Comparison of ENCODE assay signal across 30 cellular contexts in the genomic region with DNA sequence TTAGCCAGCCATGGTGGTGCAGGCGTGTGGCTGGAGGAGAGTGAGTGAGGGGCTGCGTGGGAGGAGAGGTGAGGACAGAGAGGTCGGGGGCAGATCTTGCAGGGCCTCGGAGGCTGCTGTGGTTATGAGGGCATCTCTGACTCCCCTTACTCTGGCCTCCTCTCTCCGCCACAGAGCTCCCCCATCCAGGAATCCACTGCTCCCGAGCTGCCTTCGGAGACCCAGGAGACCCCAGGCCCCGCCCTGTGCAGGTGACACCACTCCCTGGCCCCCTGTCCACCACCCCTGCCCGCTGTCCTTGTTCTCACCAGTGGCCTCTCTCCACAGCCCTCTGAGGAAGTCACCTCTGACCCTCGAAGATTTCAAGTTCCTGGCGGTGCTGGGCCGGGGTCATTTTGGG. TPM values are rescaled to one million over a fixed set of nuclear protein-coding genes. Genes with fewer than 3 reads are reported as not detected.
"Had no signal": no experiment of that assay in that cellular context is flagged by ENCODE, and none has a peak within 500 bp of the region (broad histone marks: within the 10 kb centered on the region; RNA-seq: fewer than 3 reads in every experiment).

No MANE protein-coding gene starts in this region.

- H3K9me3 ChIP-seq: adrenal gland, body of pancreas, esophagus muscularis mucosa, gastrocnemius medialis, heart left ventricle had no signal

- H3K27me3 ChIP-seq: adrenal gland had no signal

- H3K27ac ChIP-seq: adrenal gland, body of pancreas, esophagus muscularis mucosa, foreskin keratinocyte, gastrocnemius medialis, heart left ventricle had no signal

- H3K9me3 Mint-ChIP-seq: activated CD4-positive, alpha-beta memory T cell treated with anti-CD3 and anti-CD28 coated beads, Interleukin-2, amount 10 ng/mL, durations not matched to agents 7 days and 5 days; activated CD4-positive, alpha-beta T cell treated with anti-CD3 and anti-CD28 coated beads, Interleukin-2, amount 10 ng/mL, durations not matched to agents 7 days and 5 days; activated naive CD8-positive, alpha-beta T cell treated with anti-CD3 and anti-CD28 coated beads for 36 hours; activated naive CD8-positive, alpha-beta T cell treated with anti-CD3 and anti-CD28 coated beads, Interleukin-2, amount 50 U/mL, for 24 hours; activated T-cell treated with anti-CD3 and anti-CD28 coated beads, Interleukin-2, amount 50 U/mL, for 24 hours; activated T-cell treated with anti-CD3 and anti-CD28 coated beads, Interleukin-2, amount 50 U/mL, for 72 hours; effector memory CD8-positive, alpha-beta T cell had no signal

- DNase-seq: activated CD4-positive, alpha-beta memory T cell treated with anti-CD3 and anti-CD28 coated beads, Interleukin-2, amount 10 ng/mL, durations not matched to agents 7 days and 5 days; activated CD4-positive, alpha-beta T cell treated with anti-CD3 and anti-CD28 coated beads for 1 hour; activated CD4-positive, alpha-beta T cell treated with anti-CD3 and anti-CD28 coated beads for 4 hours; activated CD4-positive, alpha-beta T cell treated with anti-CD3 and anti-CD28 coated beads, Interleukin-2, amount 10 ng/mL, durations not matched to agents 7 days and 5 days; activated CD4-positive, alpha-beta T cell treated with anti-CD3 and anti-CD28 coated beads, Interleukin-2, amount 50 U/mL, for 4 hours; activated CD8-positive, alpha-beta memory T cell treated with anti-CD3 and anti-CD28 coated beads, Interleukin-2, amount 50 U/mL, for 48 hours; activated gamma-delta T cell; activated naive CD4-positive, alpha-beta T cell; activated naive CD4-positive, alpha-beta T cell treated with anti-CD3 and anti-CD28 coated beads, Interleukin-2, amount 50 U/mL, for 16 hours; activated naive CD8-positive, alpha-beta T cell treated with anti-CD3 and anti-CD28 coated beads for 36 hours; activated naive CD8-positive, alpha-beta T cell treated with anti-CD3 and anti-CD28 coated beads, Interleukin-2, amount 50 U/mL, for 24 hours; activated T-cell treated with anti-CD3 and anti-CD28 coated beads for 4 hours; activated T-cell treated with anti-CD3 and anti-CD28 coated beads, Interleukin-2, amount 50 U/mL, for 24 hours; activated T-cell treated with anti-CD3 and anti-CD28 coated beads, Interleukin-2, amount 50 U/mL, for 72 hours; adrenal gland; amygdala; aorta; body of pancreas; caudate nucleus; cortex of kidney; dermis blood vessel endothelial cell; effector CD4-positive, alpha-beta T cell; effector memory CD8-positive, alpha-beta T cell; foreskin keratinocyte; gastrocnemius medialis; glutamatergic neuron; heart left ventricle; T-helper 2 cell had no signal

- FAIRE-seq: colon had no signal

- H3K4me3 ChIP-seq: adrenal gland, body of pancreas, esophagus muscularis mucosa, gastrocnemius medialis, heart left ventricle had no signal

- ATAC-seq: activated naive CD8-positive, alpha-beta T cell treated with anti-CD3 and anti-CD28 coated beads, Interleukin-2, amount 50 U/mL, for 24 hours; activated T-cell treated with anti-CD3 and anti-CD28 coated beads, Interleukin-2, amount 50 U/mL, for 72 hours; body of pancreas; effector memory CD8-positive, alpha-beta T cell; foreskin keratinocyte; gastrocnemius medialis; heart left ventricle had no signal

- H3K27ac Mint-ChIP-seq: activated CD4-positive, alpha-beta memory T cell treated with anti-CD3 and anti-CD28 coated beads, Interleukin-2, amount 10 ng/mL, durations not matched to agents 7 days and 5 days; activated CD4-positive, alpha-beta T cell treated with anti-CD3 and anti-CD28 coated beads, Interleukin-2, amount 10 ng/mL, durations not matched to agents 7 days and 5 days; activated naive CD8-positive, alpha-beta T cell treated with anti-CD3 and anti-CD28 coated beads for 36 hours; activated naive CD8-positive, alpha-beta T cell treated with anti-CD3 and anti-CD28 coated beads, Interleukin-2, amount 50 U/mL, for 24 hours; activated T-cell treated with anti-CD3 and anti-CD28 coated beads, Interleukin-2, amount 50 U/mL, for 72 hours had no signal

- H3K4me3 Mint-ChIP-seq: activated CD4-positive, alpha-beta memory T cell treated with anti-CD3 and anti-CD28 coated beads, Interleukin-2, amount 10 ng/mL, durations not matched to agents 7 days and 5 days; activated CD4-positive, alpha-beta T cell treated with anti-CD3 and anti-CD28 coated beads, Interleukin-2, amount 10 ng/mL, durations not matched to agents 7 days and 5 days; activated naive CD8-positive, alpha-beta T cell treated with anti-CD3 and anti-CD28 coated beads for 36 hours; activated naive CD8-positive, alpha-beta T cell treated with anti-CD3 and anti-CD28 coated beads, Interleukin-2, amount 50 U/mL, for 24 hours; activated T-cell treated with anti-CD3 and anti-CD28 coated beads, Interleukin-2, amount 50 U/mL, for 24 hours; activated T-cell treated with anti-CD3 and anti-CD28 coated beads, Interleukin-2, amount 50 U/mL, for 72 hours; effector memory CD8-positive, alpha-beta T cell had no signal

- H3K27me3 Mint-ChIP-seq: activated CD4-positive, alpha-beta memory T cell treated with anti-CD3 and anti-CD28 coated beads, Interleukin-2, amount 10 ng/mL, durations not matched to agents 7 days and 5 days; activated CD4-positive, alpha-beta T cell treated with anti-CD3 and anti-CD28 coated beads, Interleukin-2, amount 10 ng/mL, durations not matched to agents 7 days and 5 days; activated naive CD8-positive, alpha-beta T cell treated with anti-CD3 and anti-CD28 coated beads for 36 hours; activated naive CD8-positive, alpha-beta T cell treated with anti-CD3 and anti-CD28 coated beads, Interleukin-2, amount 50 U/mL, for 24 hours; activated T-cell treated with anti-CD3 and anti-CD28 coated beads, Interleukin-2, amount 50 U/mL, for 24 hours had no signal

- H3K4me1 Mint-ChIP-seq: activated CD4-positive, alpha-beta memory T cell treated with anti-CD3 and anti-CD28 coated beads, Interleukin-2, amount 10 ng/mL, durations not matched to agents 7 days and 5 days; activated CD4-positive, alpha-beta T cell treated with anti-CD3 and anti-CD28 coated beads, Interleukin-2, amount 10 ng/mL, durations not matched to agents 7 days and 5 days; activated naive CD8-positive, alpha-beta T cell treated with anti-CD3 and anti-CD28 coated beads for 36 hours had no signal

- H3K4me1 ChIP-seq: foreskin keratinocyte had no signal

RNA-seq across cellular contexts. Expression of gene PTGER1, which starts 7.8 kb away (rescaled TPM):
- total RNA-seq: foreskin keratinocyte had no signal
- polyA plus RNA-seq: aorta, foreskin keratinocyte had no signal
